ENCODE assay signal across 10 cellular contexts in the genomic region with DNA sequence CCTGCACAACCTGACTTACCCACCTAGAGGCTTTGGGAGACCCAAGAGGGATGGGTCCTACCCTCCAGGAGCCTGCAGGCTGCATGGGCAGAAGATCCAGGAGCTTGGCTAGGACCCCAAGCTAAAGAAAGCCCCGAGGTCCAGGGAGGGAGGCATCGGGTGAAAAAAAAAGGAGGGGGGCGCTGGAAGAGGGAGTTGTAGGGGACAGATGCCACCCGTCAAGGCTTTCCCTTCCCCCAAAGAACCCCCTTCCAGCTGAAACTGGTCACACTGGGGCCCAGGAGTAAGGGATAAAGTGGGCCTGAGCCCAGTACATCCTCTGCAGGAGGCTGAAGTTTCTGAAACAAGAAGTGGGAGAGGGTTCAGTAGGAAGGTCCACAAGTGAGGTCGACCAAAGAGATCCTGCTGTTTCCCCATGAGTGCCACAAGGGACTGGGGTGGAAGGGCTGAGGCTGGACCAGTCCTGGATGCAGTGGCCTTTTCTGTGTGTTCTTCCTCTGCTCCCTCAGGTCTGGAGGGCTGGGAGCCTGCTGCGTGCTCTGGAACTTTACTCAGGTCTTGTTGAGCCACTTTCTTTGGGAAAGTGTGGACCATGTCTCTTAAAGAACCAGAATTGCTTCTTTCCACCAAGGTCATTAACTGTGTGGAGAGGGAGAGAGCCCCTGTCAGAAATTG. TPM values are rescaled to one million over a fixed set of nuclear protein-coding genes. Genes with fewer than 3 reads are reported as not detected.
A peak's percentile ranks its signal among the peaks of the same experiment; 100 is the strongest.
DNase-seq lines count a peak whose midpoint lies in the region; ATAC-seq and TF ChIP-seq lines count a peak whose summit lies in the region.
"Had no signal": no experiment of that assay in that cellular context is flagged by ENCODE, and none has a peak within 500 bp of the region (broad histone marks: within the 10 kb centered on the region; RNA-seq: fewer than 3 reads in every experiment).

No MANE protein-coding gene starts in this region.

- peak overlapping the region; percentile 82 for H3K4me3 Mint-ChIP-seq in natural killer cell

- no peaks in the 10 kb centered on the region for H4K20me1 ChIP-seq in mammary epithelial cell (ENCODE audit: insufficient read depth, low read length)

- DNase-seq in mammary epithelial cell (no peak), natural killer cell (no peak), NCI-H446 treated with DMSO at 0.1 percent for 48 hours (lab: John Stamatoyannopoulos, UW) (no peak), prostate gland (ENCODE audit: low spot score) (no peak)
- no peak for DNase-seq in activated CD8-positive, alpha-beta memory T cell treated with anti-CD3 and anti-CD28 coated beads, Interleukin-2, amount 50 U/mL, for 48 hours

- H3K27ac Mint-ChIP-seq in natural killer cell, result no peak overlapping the region

- H2AFZ ChIP-seq in ACC112 (ENCODE audit: low read length, unreplicated experiment) (peak overlapping the region; percentile 84), mammary epithelial cell (ENCODE audit: low read depth, low read length) (peak overlapping the region; percentile 87)

- H3K9me3 ChIP-seq in HUES64 (ENCODE audit: insufficient read depth, low read depth, low read length) (no peaks in the 10 kb centered on the region), mammary epithelial cell (replicated peaks; ENCODE audit: insufficient read depth, low read length) (no peaks in the 10 kb centered on the region), prostate gland (no peaks in the 10 kb centered on the region)
- H3K9me3 ChIP-seq: pancreas had no signal

- H3K9me3 Mint-ChIP-seq in natural killer cell, result no peaks in the 10 kb centered on the region

- CTCF ChIA-PET in mammary epithelial cell (lab: Charles Lee; ENCODE audit: low non-redundant PET), result no interaction called here

- H3K4me1 ChIP-seq in ACC112 (ENCODE audit: control insufficient read depth, insufficient read depth, low read length, unreplicated experiment), result no peaks in the 10 kb centered on the region
- H3K4me1 ChIP-seq in HUES64 (ENCODE audit: insufficient read depth, low read length), result no peaks in the 10 kb centered on the region; the same call in 1 of the 2 replicates
- peaks cover 22% of the 10 kb centered on the region for H3K4me1 ChIP-seq in mammary epithelial cell (ENCODE audit: insufficient read depth, low read length)
- peaks cover 3% of the 10 kb centered on the region for H3K4me1 ChIP-seq in prostate gland (replicated peaks)
- H3K4me1 ChIP-seq: pancreas had no signal

- H3K27me3 Mint-ChIP-seq in natural killer cell (ENCODE audit: low read depth in 2 of 2), result peaks cover 0 to 17% of the 10 kb centered on the region in 2 donors

- H3K36me3 ChIP-seq in ACC112 (ENCODE audit: insufficient read depth, low read length), result no peaks in the 10 kb centered on the region
- H3K36me3 ChIP-seq in HUES64 (ENCODE audit: insufficient read depth, low read length), result no peaks in the 10 kb centered on the region
- no peaks in the 10 kb centered on the region for H3K36me3 ChIP-seq in mammary epithelial cell (ENCODE audit: insufficient read depth, low read length)
- H3K36me3 ChIP-seq in prostate gland, result no peaks in the 10 kb centered on the region
- H3K36me3 ChIP-seq: cardiac muscle cell, pancreas had no signal

- TF ChIP-seq CTCF in mammary epithelial cell (conservative IDR thresholded peaks at IDR 0.05 in 1 of 2, IDR thresholded peaks at IDR 0.05 in 1 of 2; ENCODE audit: extremely low read depth in 1 of 2, insufficient read depth in 1 of 2, low read depth in 1 of 2, low read length in 2 of 2) (no peak), natural killer cell (IDR thresholded peaks at IDR 0.05) (no peak), prostate gland (IDR thresholded peaks at IDR 0.05) (peak in 1 of 4 experiments; percentile 4)

- H3K27ac ChIP-seq in ACC112 (ENCODE audit: low read depth, low read length) (no peak overlapping the region), HUES64 (ENCODE audit: low read depth, low read length) (no peak overlapping the region), mammary epithelial cell (ENCODE audit: insufficient read depth, low read depth, low read length) (no peak overlapping the region), prostate gland (no peak overlapping the region)
- H3K27ac ChIP-seq: cardiac muscle cell had no signal

- 69% methylated on average over 5 of the region's 6 CpGs for WGBS in HUES64
- 77% methylated on average over 3 of the region's 6 CpGs for WGBS in mammary epithelial cell (ENCODE audit: low coverage, missing lambda C conversion rate)
- WGBS in prostate gland, result 51% methylated on average over 6 of the region's 6 CpGs

- intact Hi-C loops in mammary epithelial cell (cut with micrococcal nuclease), result no loop called here
- intact Hi-C loops in natural killer cell (cut with micrococcal nuclease), result loop anchor here (10.0 kb wide), 1 partner anchor 90 kb away; the partner anchor contains the start of gene PHAF1
- intact Hi-C loops in prostate gland (cut with DNase I), result no loop called here

- H3K79me2 ChIP-seq in ACC112 (ENCODE audit: control insufficient read depth, insufficient read depth, low read length, unreplicated experiment) (no peaks in the 10 kb centered on the region), mammary epithelial cell (ENCODE audit: insufficient read depth, low read length) (no peaks in the 10 kb centered on the region)

- H3K4me3 ChIP-seq in ACC112 (ENCODE audit: low read depth, low read length), result peak overlapping the region; percentile 72
- H3K4me3 ChIP-seq in HUES64 (ENCODE audit: low read length), result peak overlapping the region; percentile 57; the same call in 1 of the 2 replicates
- H3K4me3 ChIP-seq in mammary epithelial cell (replicated peaks in 1 of 3; ENCODE audit: insufficient read depth in 1 of 3, low read depth in 2 of 3, low read length in 3 of 3), result no peak overlapping the region
- peak overlapping the region in 1 of 2 donors; percentile 47 for H3K4me3 ChIP-seq in prostate gland

- TF ChIP-seq POLR2A in prostate gland (IDR thresholded peaks at IDR 0.05), result no peak

- no peaks in the 10 kb centered on the region for H3K36me3 Mint-ChIP-seq in natural killer cell

- BruUV-seq in mammary epithelial cell (replicated peaks; lab: Mats Ljungman, UMichigan), result no TSS peak

- H3K27me3 ChIP-seq in ACC112 (ENCODE audit: insufficient read depth, low read length) (no peaks in the 10 kb centered on the region), HUES64 (ENCODE audit: insufficient read depth, low read length) (peaks cover 48% of the 10 kb centered on the region), mammary epithelial cell (ENCODE audit: insufficient read depth, low read length) (no peaks in the 10 kb centered on the region), prostate gland (replicated peaks; ENCODE audit: insufficient read depth) (no peaks in the 10 kb centered on the region)
- H3K27me3 ChIP-seq: pancreas had no signal

- H3K9ac ChIP-seq in HUES64 (ENCODE audit: low read depth, low read length) (no peak overlapping the region), mammary epithelial cell (ENCODE audit: insufficient read depth, low read length) (no peak overlapping the region)

- dilution Hi-C loops in mammary epithelial cell (cut with HindIII; ENCODE audit: low sequenced_read_pairs), result loop anchor here (5.0 kb wide), 2 partner anchors 37 to 73 kb away; no protein-coding TSS in a partner anchor

- in situ Hi-C loops in mammary epithelial cell (cut with MboI; ENCODE audit: low sequenced_read_pairs in 2 of 2), result no loop called here

- ATAC-seq in natural killer cell, result no peak
- no peak for ATAC-seq in GM19463 (IDR thresholded peaks at IDR 0.05; ENCODE audit: unreplicated experiment)

- H3K4me1 Mint-ChIP-seq in natural killer cell, result peaks cover 0 to 3% of the 10 kb centered on the region in 2 donors

- no peak overlapping the region for H3K4me2 ChIP-seq in mammary epithelial cell (ENCODE audit: insufficient read depth, low read depth, low read length)

RNA-seq across cellular contexts. Expression of gene CBFB, which starts 14.2 kb away (rescaled TPM):
- polyA plus RNA-seq in HUES64 (2013, experiment 1 of 2), result 36.2 TPM
- 38.4 TPM for polyA plus RNA-seq in HUES64 (2013, experiment 2 of 2)
- total RNA-seq in mammary epithelial cell, result 10 to 100 TPM; 80.4 to 81.3 TPM
- polyA plus RNA-seq in mammary epithelial cell, result 36.9 TPM
- polyA minus RNA-seq in mammary epithelial cell, result 17.5 TPM
- 100 to 1,000 TPM in 1 of 3 donors, 10 to 100 TPM in 2; 96.1 to 102 (median 97.2) TPM for total RNA-seq in natural killer cell
- 10 to 100 TPM; 27.0 to 46.2 TPM for total RNA-seq in prostate gland

RNA-seq across cellular contexts. Expression of gene CES4A, which starts 26.4 kb away (rescaled TPM):
- 0.20 TPM for polyA plus RNA-seq in HUES64 (2013, experiment 1 of 2)
- polyA plus RNA-seq in HUES64 (2013, experiment 2 of 2), result 0.51 TPM
- total RNA-seq in mammary epithelial cell, result 1 to 10 TPM; 2.7 to 3.6 TPM
- polyA plus RNA-seq in mammary epithelial cell, result 4.8 TPM
- polyA minus RNA-seq in mammary epithelial cell, result 2.3 TPM
- total RNA-seq in natural killer cell, result 1 to 10 TPM; 7.5 to 9.0 (median 8.8) TPM
- 10 to 100 TPM in 1 of 2 donors, 1 to 10 TPM in 1; 1.4 to 10.7 TPM for total RNA-seq in prostate gland

RNA-seq across cellular contexts. Expression of gene CES3, which starts 53.7 kb away (rescaled TPM):
- 1.6 TPM for polyA plus RNA-seq in HUES64 (2013, experiment 1 of 2)
- 1.5 TPM for polyA plus RNA-seq in HUES64 (2013, experiment 2 of 2)
- total RNA-seq in mammary epithelial cell (1 to 10 TPM; 1.3 to 3.5 TPM), natural killer cell (under 1 TPM; 0.19 to 0.95 (median 0.27) TPM), prostate gland (under 1 TPM; 0.36 to 0.80 TPM)
- 2.0 TPM for polyA plus RNA-seq in mammary epithelial cell
- 2.6 TPM for polyA minus RNA-seq in mammary epithelial cell

Comparison
In these comparisons a context has a peak if more than half of its experiments do, and no peak if none do; other contexts are left out.
1. H3K4me3 ChIP-seq: peak in ACC112 (single experiment) and HUES64 (single experiment); none in mammary epithelial cell (0 of 3).